ENCODE assay signal across 8 cellular contexts in genomic region chr1:24321712-24322635, GRCh38. TPM values are rescaled to one million over a fixed set of nuclear protein-coding genes. Genes with fewer than 3 reads are reported as not detected.
DNase-seq lines count a peak whose midpoint lies in the region; ATAC-seq and TF ChIP-seq lines count a peak whose summit lies in the region.

No MANE protein-coding gene starts in this region.

- POLR2A ChIA-PET in OCI-LY7 (lab: Charles Lee): interaction anchor here (1.3 kb wide), 1 partner anchor 20 kb away, joined by 3 read pairs; no protein-coding TSS in a partner anchor

- no peaks in the 10 kb centered on the region for H3K36me3 Mint-ChIP-seq in HFFc6 (ENCODE audit: low read depth)
- no peaks in the 10 kb centered on the region for H3K36me3 Mint-ChIP-seq in activated T-helper 17 cell treated with anti-CD3 and anti-CD28 coated beads, Interleukin-2, amount 50 U/mL, for 72 hours (ENCODE audit: low read depth)

- H3K4me1 ChIP-seq in OCI-LY7 (ENCODE audit: insufficient read depth, low read length, poor library complexity, severe bottlenecking) (peaks cover 42% of the 10 kb centered on the region), thyroid gland (peaks cover 23 to 32% of the 10 kb centered on the region in 2 donors)

- H3K9me2 ChIP-seq in OCI-LY7 (ENCODE audit: insufficient read depth, low read length): no peaks in the 10 kb centered on the region

- H3K4me3 ChIP-seq in OCI-LY7 (ENCODE audit: low read depth, low read length, poor library complexity, severe bottlenecking): peak overlapping the region; percentile 67
- H3K4me3 ChIP-seq in fibroblast of the aortic adventitia (ENCODE audit: low read depth, low read length): peak overlapping the region; percentile 53
- H3K4me3 ChIP-seq in thyroid gland (replicated peaks in 1 of 3): peak overlapping the region in 2 of 3 donors; percentile 25 to 33

- no TSS peak for BruUV-seq in OCI-LY7 (replicated peaks; lab: Mats Ljungman, UMichigan)

- TF ChIP-seq POLR2A in thyroid gland (IDR thresholded peaks at IDR 0.05): no peak

- H3K36me3 ChIP-seq in OCI-LY7 (ENCODE audit: insufficient read depth, low read length): no peaks in the 10 kb centered on the region
- no peaks in the 10 kb centered on the region for H3K36me3 ChIP-seq in thyroid gland

- peak overlapping the region; percentile 85 for H3K4me2 ChIP-seq in OCI-LY7 (ENCODE audit: low read length)

- H3K27me3 ChIP-seq in thyroid gland: peaks cover 3% of the 10 kb centered on the region

- H3K9me3 Mint-ChIP-seq in HFFc6: no peaks in the 10 kb centered on the region
- H3K9me3 Mint-ChIP-seq in activated T-helper 17 cell treated with anti-CD3 and anti-CD28 coated beads, Interleukin-2, amount 50 U/mL, for 72 hours: no peaks in the 10 kb centered on the region

- no peak for TF ChIP-seq CTCF in HFFc6 (IDR thresholded peaks at IDR 0.05)
- no peak for TF ChIP-seq CTCF in OCI-LY7 (conservative IDR thresholded peaks at IDR 0.05; ENCODE audit: low read length)
- no peak for TF ChIP-seq CTCF in fibroblast of the aortic adventitia (IDR thresholded peaks at IDR 0.05; ENCODE audit: insufficient read depth, low read length)
- TF ChIP-seq CTCF in thyroid gland (IDR thresholded peaks at IDR 0.05): no peak

- H3K27me3 Mint-ChIP-seq in HFFc6 (ENCODE audit: insufficient read depth): peaks cover 57% of the 10 kb centered on the region
- H3K27me3 Mint-ChIP-seq in activated T-helper 17 cell treated with anti-CD3 and anti-CD28 coated beads, Interleukin-2, amount 50 U/mL, for 72 hours: peaks cover 51% of the 10 kb centered on the region

- H3K27ac Mint-ChIP-seq in HFFc6: no peak overlapping the region; the same call in 1 of the 2 replicates
- no peak overlapping the region for H3K27ac Mint-ChIP-seq in activated T-helper 17 cell treated with anti-CD3 and anti-CD28 coated beads, Interleukin-2, amount 50 U/mL, for 72 hours

- no peaks in the 10 kb centered on the region for H4K20me1 ChIP-seq in OCI-LY7 (ENCODE audit: insufficient read depth, low read length)

- peak overlapping the region; percentile 79 for H2AFZ ChIP-seq in OCI-LY7 (ENCODE audit: low read length)

- H3K4me1 Mint-ChIP-seq in HFFc6 (ENCODE audit: low read depth): peaks cover 30% of the 10 kb centered on the region
- peaks cover 18% of the 10 kb centered on the region for H3K4me1 Mint-ChIP-seq in activated T-helper 17 cell treated with anti-CD3 and anti-CD28 coated beads, Interleukin-2, amount 50 U/mL, for 72 hours

- no peaks in the 10 kb centered on the region for H3K79me2 ChIP-seq in OCI-LY7 (ENCODE audit: insufficient read depth, low read depth, low read length)

- 16 to 45% methylated on average over 27 to 34 of the region's 86 CpGs for WGBS in thyroid gland, 2 donors

- intact Hi-C loops in OCI-LY7 (cut with micrococcal nuclease; ENCODE audit: unreplicated experiment): loop anchor here (5.0 kb wide), 1 partner anchor 120 kb away; no protein-coding TSS in a partner anchor
- intact Hi-C loops in thyroid gland (cut with DNase I): no loop called here

- H3K9me3 ChIP-seq in OCI-LY7 (ENCODE audit: low read length): no peaks in the 10 kb centered on the region
- H3K9me3 ChIP-seq in thyroid gland: no peaks in the 10 kb centered on the region

- DNase-seq in Daoy (ENCODE audit: low read depth) (peak; percentile 90), HFFc6 (peak; percentile 85), OCI-LY7 (ENCODE audit: low spot score) (peak; percentile 79), fibroblast of the aortic adventitia (ENCODE audit: low read depth) (peak; percentile 72), non-pigmented ciliary epithelial cell (ENCODE audit: low read depth) (peak; percentile 44), thyroid gland (peak; percentile 13 to 14)

- H3K27ac ChIP-seq in OCI-LY7 (ENCODE audit: low read depth, low read length, poor library complexity, severe bottlenecking): no peak overlapping the region
- peak overlapping the region in 1 of 3 donors; percentile 2 for H3K27ac ChIP-seq in thyroid gland

- peak overlapping the region; percentile 85 for H3K4me3 Mint-ChIP-seq in HFFc6
- peak overlapping the region; percentile 75 for H3K4me3 Mint-ChIP-seq in activated T-helper 17 cell treated with anti-CD3 and anti-CD28 coated beads, Interleukin-2, amount 50 U/mL, for 72 hours

- peak; percentile 87 for ATAC-seq in activated T-helper 17 cell treated with anti-CD3 and anti-CD28 coated beads, Interleukin-2, amount 50 U/mL, for 72 hours (replicated peaks)
- ATAC-seq in HG03108 (IDR thresholded peaks at IDR 0.05; ENCODE audit: unreplicated experiment): no peak

- CTCF ChIA-PET in OCI-LY7 (lab: Charles Lee; ENCODE audit: unreplicated experiment): no interaction called here

RNA-seq across cellular contexts. Expression of gene GRHL3, which starts 2.8 kb away (rescaled TPM):
- not detected in 2 replicates for total RNA-seq in Daoy (2014; rRNA removed; shearing (Covaris generic))
- not detected for total RNA-seq in HFFc6 (2021; fragmentation: NEBNext Ultra II Directional; extraction: Animal tissue kit (Norgen Biotek cat#: 25700))
- 0.09 TPM in 1 of 2 replicates, not detected in the other for total RNA-seq in OCI-LY7 (2014; rRNA removed; shearing (Covaris generic))
- total RNA-seq in OCI-LY7 (2022) (0.35 and 0.65 TPM in 2 replicates), fibroblast of the aortic adventitia (ENCODE audit: low replicate concordance) (not detected in 2 replicates), thyroid gland (under 1 TPM in 2 of 4 donors, not detected in 2; 0.11 to 0.27 TPM)
- not detected for total RNA-seq in activated T-helper 17 cell treated with anti-CD3 and anti-CD28 coated beads, Interleukin-2, amount 50 U/mL, for 72 hours

Comparison
In these comparisons a context has a peak if more than half of its experiments do, and no peak if none do; other contexts are left out.
1. DNase-seq: peak in every context shown above with its lines; median percentile 90 in Daoy; 85 in HFFc6; 79 in OCI-LY7; 72 in fibroblast of the aortic adventitia; 44 in non-pigmented ciliary epithelial cell; 14 in thyroid gland.